ENCODE assay signal across 9 cellular contexts in the genomic region with DNA sequence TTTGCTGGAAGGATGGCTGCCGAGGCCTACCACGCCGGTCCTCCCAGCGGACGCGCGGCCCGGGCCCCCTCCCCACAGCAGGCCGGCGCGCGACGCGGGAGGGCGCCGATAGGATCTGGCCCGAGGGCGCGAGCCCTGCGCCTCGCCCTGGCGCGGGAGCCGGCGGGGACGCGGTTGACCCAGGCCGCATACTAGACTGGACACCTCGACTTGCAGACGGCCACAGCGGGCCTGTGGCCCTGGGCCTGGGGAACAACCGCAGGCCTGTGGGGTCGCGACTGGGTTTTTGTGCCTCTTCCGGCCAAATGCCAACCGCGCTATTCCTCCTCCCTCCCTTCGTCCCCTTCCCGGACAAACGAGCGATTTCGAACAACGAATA. TPM values are rescaled to one million over a fixed set of nuclear protein-coding genes. Genes with fewer than 3 reads are reported as not detected.
A peak's percentile ranks its signal among the peaks of the same experiment; 100 is the strongest.
DNase-seq lines count a peak whose midpoint lies in the region; ATAC-seq and TF ChIP-seq lines count a peak whose summit lies in the region.
"Had no signal": no experiment of that assay in that cellular context is flagged by ENCODE, and none has a peak within 500 bp of the region (broad histone marks: within the 10 kb centered on the region; RNA-seq: fewer than 3 reads in every experiment).

No MANE protein-coding gene starts in this region.

- peak overlapping the region; percentile 70 for H3K4me3 ChIP-seq in trophoblast cell (ENCODE audit: low read depth, low read length)

- H3K4me1 Mint-ChIP-seq in Calu3 (ENCODE audit: low read depth, unreplicated experiment), result no peaks in the 10 kb centered on the region
- peaks cover 2% of the 10 kb centered on the region for H3K4me1 Mint-ChIP-seq in activated CD4-positive, alpha-beta memory T cell treated with anti-CD3 and anti-CD28 coated beads, Interleukin-2, amount 10 ng/mL, durations not matched to agents 7 days and 5 days
- peaks cover 6% of the 10 kb centered on the region for H3K4me1 Mint-ChIP-seq in activated naive CD4-positive, alpha-beta T cell treated with anti-CD3 and anti-CD28 coated beads for 36 hours (ENCODE audit: low read depth)

- no peaks in the 10 kb centered on the region for H3K9me3 ChIP-seq in trophoblast cell (ENCODE audit: insufficient read depth, low read depth, low read length)

- no peak overlapping the region for H2AK5ac ChIP-seq in trophoblast cell (ENCODE audit: low read length)

- H3K79me1 ChIP-seq in trophoblast cell (ENCODE audit: low read length), result peaks cover 22% of the 10 kb centered on the region

- H3K4ac ChIP-seq in trophoblast cell (ENCODE audit: low read depth, low read length), result no peak overlapping the region

- DNase-seq in Calu3 (no peak), NCI-H526 treated with DMSO at 0.1 percent for 48 hours (lab: John Stamatoyannopoulos, UW) (peak; percentile 72), globus pallidus (ENCODE audit: low spot score) (peak; percentile 58), trophoblast cell (peak in 1 of 2 donors; percentile 21)
- DNase-seq in activated CD4-positive, alpha-beta memory T cell treated with anti-CD3 and anti-CD28 coated beads, Interleukin-2, amount 10 ng/mL, durations not matched to agents 7 days and 5 days, result no peak
- DNase-seq in activated naive CD4-positive, alpha-beta T cell treated with anti-CD3 and anti-CD28 coated beads for 36 hours, result no peak

- peak overlapping the region; percentile 80 for H3K4me2 ChIP-seq in trophoblast cell (ENCODE audit: low read length)

- ATAC-seq in GM19467 (IDR thresholded peaks at IDR 0.05; ENCODE audit: unreplicated experiment) (no peak), HG03175 (IDR thresholded peaks at IDR 0.05; ENCODE audit: unreplicated experiment) (no peak)

- peak overlapping the region; percentile 17 for H2BK12ac ChIP-seq in trophoblast cell (ENCODE audit: low read length)

- H3K4me1 ChIP-seq in trophoblast cell (ENCODE audit: control insufficient read depth in 1 of 2, insufficient read depth in 2 of 2, low read length in 2 of 2), result peaks cover 9 to 21% of the 10 kb centered on the region in 2 experiments
- H3K4me1 ChIP-seq: foreskin keratinocyte had no signal

- peaks cover 16% of the 10 kb centered on the region for H3K27me3 ChIP-seq in trophoblast cell (ENCODE audit: insufficient read depth, low read length)

- peaks cover 59% of the 10 kb centered on the region for H3K27me3 Mint-ChIP-seq in Calu3 (ENCODE audit: unreplicated experiment)
- peaks cover 72% of the 10 kb centered on the region for H3K27me3 Mint-ChIP-seq in activated CD4-positive, alpha-beta memory T cell treated with anti-CD3 and anti-CD28 coated beads, Interleukin-2, amount 10 ng/mL, durations not matched to agents 7 days and 5 days
- H3K27me3 Mint-ChIP-seq in activated naive CD4-positive, alpha-beta T cell treated with anti-CD3 and anti-CD28 coated beads for 36 hours (ENCODE audit: low read depth), result peaks cover 55% of the 10 kb centered on the region

- H3K9ac ChIP-seq in trophoblast cell (ENCODE audit: low read length), result peak overlapping the region; percentile 3

- POLR2A ChIA-PET in activated CD4-positive, alpha-beta memory T cell treated with anti-CD3 and anti-CD28 coated beads, Interleukin-2, amount 10 ng/mL, durations not matched to agents 7 days and 5 days (lab: Charles Lee), result no interaction called here

- H2BK120ac ChIP-seq in trophoblast cell (ENCODE audit: insufficient read depth, low read length, poor library complexity), result peak overlapping the region; percentile 95

- H3K23ac ChIP-seq in trophoblast cell (ENCODE audit: low read length), result no peak overlapping the region

- H4K12ac ChIP-seq in trophoblast cell (ENCODE audit: low read depth, low read length), result peak overlapping the region; percentile 20

- no peaks in the 10 kb centered on the region for H3K36me3 ChIP-seq in trophoblast cell (ENCODE audit: control insufficient read depth in 1 of 2, insufficient read depth in 2 of 2, low read length in 2 of 2)

- peak overlapping the region; percentile 57 for H2AFZ ChIP-seq in trophoblast cell (ENCODE audit: insufficient read depth, low read length, poor library complexity)

- peaks cover 3% of the 10 kb centered on the region for H3K79me2 ChIP-seq in trophoblast cell (ENCODE audit: control insufficient read depth, insufficient read depth, low read length, poor library complexity)

- H3K14ac ChIP-seq in trophoblast cell (ENCODE audit: low read length), result peak overlapping the region; percentile 21

- no peak for TF ChIP-seq CTCF in Calu3 (IDR thresholded peaks at IDR 0.05; ENCODE audit: unreplicated experiment)

- WGBS in trophoblast cell (ENCODE audit: extremely low coverage, insufficient coverage, insufficient read length), result no CpG with 5 or more reads among the region's 43 CpGs

- CTCF ChIA-PET in Calu3 (lab: Charles Lee), result no interaction called here
- CTCF ChIA-PET in activated CD4-positive, alpha-beta memory T cell treated with anti-CD3 and anti-CD28 coated beads, Interleukin-2, amount 10 ng/mL, durations not matched to agents 7 days and 5 days (lab: Charles Lee), result no interaction called here
- CTCF ChIA-PET in activated naive CD4-positive, alpha-beta T cell treated with anti-CD3 and anti-CD28 coated beads for 36 hours (lab: Charles Lee), result no interaction called here

- H3K9me3 Mint-ChIP-seq in Calu3 (ENCODE audit: low read depth, unreplicated experiment), result no peaks in the 10 kb centered on the region
- no peaks in the 10 kb centered on the region for H3K9me3 Mint-ChIP-seq in activated CD4-positive, alpha-beta memory T cell treated with anti-CD3 and anti-CD28 coated beads, Interleukin-2, amount 10 ng/mL, durations not matched to agents 7 days and 5 days
- H3K9me3 Mint-ChIP-seq in activated naive CD4-positive, alpha-beta T cell treated with anti-CD3 and anti-CD28 coated beads for 36 hours, result no peaks in the 10 kb centered on the region

- H3K27ac Mint-ChIP-seq in Calu3 (ENCODE audit: unreplicated experiment), result no peak overlapping the region
- no peak overlapping the region for H3K27ac Mint-ChIP-seq in activated CD4-positive, alpha-beta memory T cell treated with anti-CD3 and anti-CD28 coated beads, Interleukin-2, amount 10 ng/mL, durations not matched to agents 7 days and 5 days
- H3K27ac Mint-ChIP-seq in activated naive CD4-positive, alpha-beta T cell treated with anti-CD3 and anti-CD28 coated beads for 36 hours, result no peak overlapping the region

- peak overlapping the region; percentile 80 for H2BK5ac ChIP-seq in trophoblast cell (ENCODE audit: low read depth, low read length, poor library complexity)

- peak overlapping the region; percentile 58 for H4K91ac ChIP-seq in trophoblast cell (ENCODE audit: low read depth, low read length)

- intact Hi-C loops in Calu3 (cut with micrococcal nuclease; ENCODE audit: unreplicated experiment), result no loop called here
- intact Hi-C loops in activated naive CD4-positive, alpha-beta T cell treated with anti-CD3 and anti-CD28 coated beads for 36 hours (cut with micrococcal nuclease), result no loop called here

- peak overlapping the region; percentile 52 for H3K18ac ChIP-seq in trophoblast cell (ENCODE audit: low read length)

- H3K36me3 Mint-ChIP-seq in Calu3 (ENCODE audit: insufficient read depth, unreplicated experiment), result peaks cover 6% of the 10 kb centered on the region
- H3K36me3 Mint-ChIP-seq in activated CD4-positive, alpha-beta memory T cell treated with anti-CD3 and anti-CD28 coated beads, Interleukin-2, amount 10 ng/mL, durations not matched to agents 7 days and 5 days (ENCODE audit: low read depth), result no peaks in the 10 kb centered on the region
- H3K36me3 Mint-ChIP-seq in activated naive CD4-positive, alpha-beta T cell treated with anti-CD3 and anti-CD28 coated beads for 36 hours (ENCODE audit: low read depth), result no peaks in the 10 kb centered on the region

- BruUV-seq in Calu3 (replicated peaks; lab: Mats Ljungman, UMichigan), result no TSS peak

- H3K4me3 Mint-ChIP-seq in Calu3 (ENCODE audit: low read depth, unreplicated experiment), result peak overlapping the region; percentile 65
- no peak overlapping the region for H3K4me3 Mint-ChIP-seq in activated CD4-positive, alpha-beta memory T cell treated with anti-CD3 and anti-CD28 coated beads, Interleukin-2, amount 10 ng/mL, durations not matched to agents 7 days and 5 days
- no peak overlapping the region for H3K4me3 Mint-ChIP-seq in activated naive CD4-positive, alpha-beta T cell treated with anti-CD3 and anti-CD28 coated beads for 36 hours

- H4K8ac ChIP-seq in trophoblast cell (ENCODE audit: low read depth, low read length), result peak overlapping the region; percentile 62

- peak overlapping the region; percentile 40 for H3K27ac ChIP-seq in trophoblast cell (ENCODE audit: low read depth, low read length)
- H3K27ac ChIP-seq: foreskin keratinocyte had no signal

RNA-seq across cellular contexts. Expression of a gene that starts 2.5 kb away (rescaled TPM):
- total RNA-seq in Calu3 (2022), result not detected in 2 replicates
- 1.4 and 1.6 TPM in 2 replicates for polyA plus RNA-seq in trophoblast cell (2013)
- not detected for total RNA-seq in activated CD4-positive, alpha-beta memory T cell treated with anti-CD3 and anti-CD28 coated beads, Interleukin-2, amount 10 ng/mL, durations not matched to agents 7 days and 5 days
- not detected for total RNA-seq in activated naive CD4-positive, alpha-beta T cell treated with anti-CD3 and anti-CD28 coated beads for 36 hours

Comparison
In these comparisons a context has a peak if more than half of its experiments do, and no peak if none do; other contexts are left out.
1. DNase-seq: peak in NCI-H526 treated with DMSO at 0.1 percent for 48 hours (single experiment) and globus pallidus (single experiment); none in Calu3 (single experiment), activated CD4-positive, alpha-beta memory T cell treated with anti-CD3 and anti-CD28 coated beads, Interleukin-2, amount 10 ng/mL, durations not matched to agents 7 days and 5 days (single experiment) and activated naive CD4-positive, alpha-beta T cell treated with anti-CD3 and anti-CD28 coated beads for 36 hours (single experiment).